19 cellular contexts compared by ENCODE assay signal in the genomic region with DNA sequence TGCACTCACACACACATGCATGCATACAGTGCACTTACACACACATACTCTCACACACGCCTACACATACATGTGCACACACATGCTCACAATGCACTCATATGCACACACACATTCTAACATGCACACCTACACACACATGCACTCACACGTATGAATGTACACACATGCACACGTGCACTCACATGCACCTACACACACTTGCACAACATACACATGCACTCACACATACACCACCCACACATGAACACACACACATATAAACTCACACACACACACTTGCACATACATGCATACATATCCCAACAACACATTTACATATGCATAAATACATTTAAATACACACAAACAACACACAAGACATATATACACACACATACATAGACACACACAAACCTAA. TPM values are rescaled to one million over a fixed set of nuclear protein-coding genes. Genes with fewer than 3 reads are reported as not detected.
DNase-seq lines count a peak whose midpoint lies in the region; ATAC-seq, FAIRE-seq and TF ChIP-seq lines count a peak whose summit lies in the region.
"Had no signal": no experiment of that assay in that cellular context is flagged by ENCODE, and none has a peak within 500 bp of the region (broad histone marks: within the 10 kb centered on the region; RNA-seq: fewer than 3 reads in every experiment).

No MANE protein-coding gene starts in this region.

- TF ChIP-seq RAD21 in HepG2 (CRISPR knock-in tag; IDR thresholded peaks at IDR 0.05) = no peak

- H3K14ac ChIP-seq in mesenchymal stem cell (ENCODE audit: low read length in 2 of 2) = no peak overlapping the region

- no peak for TF ChIP-seq POLR2A in HepG2 (IDR thresholded peaks at IDR 0.05; ENCODE audit: insufficient read depth in 1 of 2, low read depth in 2 of 2, low read length in 2 of 2)
- TF ChIP-seq POLR2A in right lobe of liver (IDR thresholded peaks at IDR 0.05) = no peak

- no peak overlapping the region for H3K23ac ChIP-seq in mesenchymal stem cell (ENCODE audit: low read length in 2 of 2)

- FAIRE-seq in HepG2 (lab: Jason Lieb, UNC) (no peak), bronchial epithelial cell (lab: Jason Lieb, UNC) (peak; percentile 95), urothelium cell line (lab: Jason Lieb, UNC) (peak; percentile 94)
- FAIRE-seq: A549, H54 had no signal

- no peak overlapping the region for H2AK5ac ChIP-seq in mesenchymal stem cell (ENCODE audit: low read length, severe bottlenecking)

- H3K4ac ChIP-seq in mesenchymal stem cell (ENCODE audit: low read depth in 1 of 2, low read length in 2 of 2) = no peak overlapping the region

- H3K79me2 ChIP-seq in HepG2 (ENCODE audit: insufficient read depth, low read length) = no peaks in the 10 kb centered on the region

- H3K18ac ChIP-seq in mesenchymal stem cell (ENCODE audit: low read depth in 1 of 2, low read length in 2 of 2) = no peak overlapping the region

- CTCF ChIA-PET in HepG2 (lab: Yijun Ruan, JAX; ENCODE audit: low intra/inter-chr PET ratio, low total read pairs) = no interaction called here

- H3K27ac ChIP-seq in HepG2 (ENCODE audit: extremely low read length, insufficient read depth, low read length) (no peak overlapping the region), right lobe of liver (no peak overlapping the region), mesenchymal stem cell (ENCODE audit: low read length, poor library complexity, severe bottlenecking) (no peak overlapping the region)
- H3K27ac ChIP-seq: 22Rv1, A549, C4-2B, GM23248 had no signal

- H4K20me1 ChIP-seq in HepG2 (ENCODE audit: insufficient read depth, low read length) = no peaks in the 10 kb centered on the region

- TF ChIP-seq EP300 in HepG2 (IDR thresholded peaks at IDR 0.05; ENCODE audit: low read depth in 2 of 2, low read length in 2 of 2) = no peak
- TF ChIP-seq EP300 in HepG2 (CRISPR knock-in tag; IDR thresholded peaks at IDR 0.05; ENCODE audit: borderline replicate concordance) = no peak

- peak overlapping the region; percentile 43 for H4K91ac ChIP-seq in mesenchymal stem cell (ENCODE audit: low read length)

- no peak overlapping the region for H4K8ac ChIP-seq in mesenchymal stem cell (ENCODE audit: low read length)

- no peak overlapping the region for H2BK15ac ChIP-seq in mesenchymal stem cell (ENCODE audit: low read depth, poor library complexity, severe bottlenecking)

- no peak overlapping the region for H2BK120ac ChIP-seq in mesenchymal stem cell (ENCODE audit: low read depth, low read length)

- TF ChIP-seq CTCF in HepG2 (CRISPR knock-in tag; IDR thresholded peaks at IDR 0.05) (no peak), right lobe of liver (IDR thresholded peaks at IDR 0.05) (no peak), bronchial epithelial cell (IDR thresholded peaks at IDR 0.05; ENCODE audit: insufficient read depth, low read length, severe bottlenecking) (no peak)

- peaks cover 7% of the 10 kb centered on the region; the same call in 1 of the 2 replicates for H3K4me1 ChIP-seq in HepG2 (ENCODE audit: insufficient read depth, low read length)
- H3K4me1 ChIP-seq in right lobe of liver = no peaks in the 10 kb centered on the region
- no peaks in the 10 kb centered on the region for H3K4me1 ChIP-seq in mesenchymal stem cell (ENCODE audit: control insufficient read depth, insufficient read depth, low read depth, low read length)
- H3K4me1 ChIP-seq: A549 had no signal

- ATAC-seq in HepG2 (no peak), right lobe of liver (no peak), HG02759 (IDR thresholded peaks at IDR 0.05; ENCODE audit: unreplicated experiment) (no peak)
- ATAC-seq: A549, HCT116 had no signal

- H3K9ac ChIP-seq in HepG2 (ENCODE audit: insufficient read depth, low read depth, low read length) = no peak overlapping the region
- no peak overlapping the region for H3K9ac ChIP-seq in mesenchymal stem cell (ENCODE audit: low read length)
- H3K9ac ChIP-seq: GM23248 had no signal

- in situ Hi-C loops in HepG2 (cut with HindIII; ENCODE audit: extremely low pct_ligation_motif_present, low pct_unique_long_range_greater_than_20kb) = no loop called here

- POLR2A ChIA-PET in HepG2 (lab: Yijun Ruan, JAX) = no interaction called here

- 21% methylated on average over 3 of the region's 3 CpGs for WGBS in HepG2 (ENCODE audit: low lambda C conversion rate)
- 57% methylated on average over 3 of the region's 3 CpGs for WGBS in right lobe of liver (ENCODE audit: insufficient coverage, low coverage, low lambda C conversion rate, missing lambda C conversion rate)
- WGBS in mesenchymal stem cell = 79% methylated on average over 3 of the region's 3 CpGs

- no peak overlapping the region for H2AFZ ChIP-seq in HepG2 (ENCODE audit: low read length)
- no peak overlapping the region for H2AFZ ChIP-seq in mesenchymal stem cell (ENCODE audit: low read depth, low read length)
- H2AFZ ChIP-seq: GM23248 had no signal

- no peaks in the 10 kb centered on the region; a peak in 1 of 5 replicates for H3K27me3 ChIP-seq in HepG2 (ENCODE audit: control insufficient read depth in 1 of 2, insufficient read depth in 2 of 2, low read length in 2 of 2)
- no peaks in the 10 kb centered on the region for H3K27me3 ChIP-seq in right lobe of liver
- H3K27me3 ChIP-seq in bronchial epithelial cell (ENCODE audit: control insufficient read depth, insufficient read depth, low read length) = no peaks in the 10 kb centered on the region
- H3K27me3 ChIP-seq in mesenchymal stem cell (ENCODE audit: control insufficient read depth in 1 of 2, insufficient read depth in 1 of 2, low read length in 2 of 2) = no peaks in the 10 kb centered on the region

- H3K4me2 ChIP-seq in HepG2 (ENCODE audit: low read depth, low read length) = no peak overlapping the region
- no peak overlapping the region for H3K4me2 ChIP-seq in mesenchymal stem cell (ENCODE audit: low read length, poor library complexity, severe bottlenecking)
- H3K4me2 ChIP-seq: A549 had no signal

- H2BK5ac ChIP-seq in mesenchymal stem cell (ENCODE audit: low read depth, low read length, poor library complexity, severe bottlenecking) = no peak overlapping the region

- H3K4me3 ChIP-seq in HepG2 (replicated peaks in 1 of 3; ENCODE audit: insufficient read depth in 1 of 3, low read depth in 2 of 3, low read length in 3 of 3) (no peak overlapping the region), right lobe of liver (no peak overlapping the region), bronchial epithelial cell (ENCODE audit: low read depth, low read length) (no peak overlapping the region), mesenchymal stem cell (ENCODE audit: insufficient read depth in 1 of 2, low read depth in 1 of 2, low read length in 2 of 2) (no peak overlapping the region)
- H3K4me3 ChIP-seq: A549, GM23248 had no signal

- peaks cover 24% of the 10 kb centered on the region for H3K9me3 ChIP-seq in HepG2 (ENCODE audit: low read length)
- no peaks in the 10 kb centered on the region for H3K9me3 ChIP-seq in right lobe of liver
- H3K9me3 ChIP-seq in mesenchymal stem cell (ENCODE audit: control insufficient read depth, low read length) = peaks cover 42% of the 10 kb centered on the region

- H3K79me1 ChIP-seq in mesenchymal stem cell (replicated peaks; ENCODE audit: low read length, poor library complexity, severe bottlenecking) = peaks cover 1% of the 10 kb centered on the region

- DNase-seq in HepG2 (ENCODE audit: low spot score) (no peak), right lobe of liver (no peak), bronchial epithelial cell (ENCODE audit: low read depth) (no peak), mesenchymal stem cell (no peak), urothelium cell line (ENCODE audit: low spot score) (no peak), ureter (ENCODE audit: low spot score) (no peak), NOMO-1 treated with DMSO at 0.1 percent for 48 hours (lab: John Stamatoyannopoulos, UW; ENCODE audit: unreplicated experiment) (no peak)
- DNase-seq: AML-193; CD4-positive, alpha-beta memory T cell; DMS79 treated with DMSO at 0.1 percent for 48 hours; GF-D8; GM23248; KBM-7 had no signal

- intact Hi-C loops in HepG2 (cut with micrococcal nuclease; ENCODE audit: unreplicated experiment) (no loop called here), right lobe of liver (cut with DNase I) (no loop called here)

- H2BK12ac ChIP-seq in mesenchymal stem cell (ENCODE audit: low read length in 2 of 2) = no peak overlapping the region

- BruUV-seq in HepG2 (replicated peaks; lab: Mats Ljungman, UMichigan) = no TSS peak

- H3K36me3 ChIP-seq in HepG2 (replicated peaks in 1 of 2; ENCODE audit: control insufficient read depth in 1 of 2, insufficient read depth in 2 of 2, low read length in 2 of 2) = no peaks in the 10 kb centered on the region
- no peaks in the 10 kb centered on the region for H3K36me3 ChIP-seq in right lobe of liver
- no peaks in the 10 kb centered on the region for H3K36me3 ChIP-seq in bronchial epithelial cell (ENCODE audit: control insufficient read depth, insufficient read depth, low read length)
- H3K36me3 ChIP-seq in mesenchymal stem cell (ENCODE audit: control insufficient read depth in 1 of 2, insufficient read depth in 2 of 2, low read depth in 1 of 2, low read length in 2 of 2) = peaks cover 0 to 38% of the 10 kb centered on the region in 2 experiments

RNA-seq across cellular contexts. Expression of gene OBSCN, which starts 30.6 kb away (rescaled TPM):
- total RNA-seq in HepG2 (2016; rRNA removed; fragmentation: Illumina TruSeq; extraction: Trizol) = 0.08 and 0.20 TPM in 2 replicates
- not detected in 2 replicates for total RNA-seq in HepG2 (2016; cell fraction: cytosol; rRNA removed; fragmentation: Illumina TruSeq; extraction: Trizol; ENCODE audit: low read depth)
- total RNA-seq in HepG2 (2016; cell fraction: insoluble cytoplasmic fraction; rRNA removed; fragmentation: Illumina TruSeq; extraction: Trizol) = 0.09 and 0.13 TPM in 2 replicates
- 0.06 and 0.07 TPM in 2 replicates for total RNA-seq in HepG2 (2016; cell fraction: membrane; rRNA removed; fragmentation: Illumina TruSeq; extraction: Trizol)
- 0.12 TPM in 1 of 2 replicates, not detected in the other for total RNA-seq in HepG2 (2016; cell fraction: nucleus; rRNA removed; fragmentation: Illumina TruSeq; extraction: Trizol)
- 0.10 and 0.20 TPM in 2 replicates for polyA plus RNA-seq in HepG2 (2011; rRNA removed)
- 0.03 and 0.07 TPM in 2 replicates for polyA plus RNA-seq in HepG2 (2011; cell fraction: cytosol; rRNA removed)
- polyA plus RNA-seq in HepG2 (2011; cell fraction: nucleus; rRNA removed) = 0.58 and 1.1 TPM in 2 replicates
- 0.09 and 0.55 TPM in 2 replicates for polyA plus RNA-seq in HepG2 (2012)
- not detected in 2 replicates for polyA plus RNA-seq in HepG2 (2016; cell fraction: cytosol; fragmentation: Illumina TruSeq; extraction: Trizol; ENCODE audit: low read depth)
- 0.08 and 0.10 TPM in 2 replicates for polyA plus RNA-seq in HepG2 (2016; cell fraction: insoluble cytoplasmic fraction; fragmentation: Illumina TruSeq; extraction: Trizol; ENCODE audit: low read depth)
- polyA plus RNA-seq in HepG2 (2016; cell fraction: membrane; fragmentation: Illumina TruSeq; extraction: Trizol; ENCODE audit: low read depth) = not detected in 2 replicates
- 0.14 and 0.32 TPM in 2 replicates for polyA plus RNA-seq in HepG2 (2016; cell fraction: nucleus; fragmentation: Illumina TruSeq; extraction: Trizol; ENCODE audit: insufficient read depth, low read depth)
- 0.24 and 23.5 TPM in 2 replicates for polyA minus RNA-seq in HepG2 (2011; rRNA and poly(A)+ RNA removed; ENCODE audit: low replicate concordance)
- 0.10 and 0.35 TPM in 2 replicates for polyA minus RNA-seq in HepG2 (2011; cell fraction: cytosol; rRNA and poly(A)+ RNA removed)
- polyA minus RNA-seq in HepG2 (2011; cell fraction: nucleus; rRNA and poly(A)+ RNA removed) = 0.52 and 0.99 TPM in 2 replicates
- total RNA-seq in right lobe of liver = 1 to 10 TPM in 5 of 6 experiments, under 1 TPM in 1; 0.43 to 3.5 (median 2.0) TPM
- total RNA-seq in bronchial epithelial cell = 6.3 and 7.6 TPM in 2 replicates
- polyA plus RNA-seq in mesenchymal stem cell (2013, experiment 1 of 2) = 4.5 TPM
- 4.9 TPM for polyA plus RNA-seq in mesenchymal stem cell (2013, experiment 2 of 2)
- 42.2 TPM for total RNA-seq in ureter
